ENCODE assay signal across 8 cellular contexts in genomic region chr1:25744140-25744581, GRCh38. TPM values are rescaled to one million over a fixed set of nuclear protein-coding genes. Genes with fewer than 3 reads are reported as not detected.
DNase-seq lines count a peak whose midpoint lies in the region; ATAC-seq and TF ChIP-seq lines count a peak whose summit lies in the region.

No MANE protein-coding gene starts in this region.

- ATAC-seq in lower lobe of right lung = peak; percentile 76 to 88

- no peaks in the 10 kb centered on the region for H3K36me3 ChIP-seq in lower lobe of right lung
- no peaks in the 10 kb centered on the region for H3K36me3 ChIP-seq in urinary bladder (ENCODE audit: insufficient read depth)

- WGBS in urinary bladder = 22% methylated on average over 8 of the region's 8 CpGs

- peak; percentile 40 for TF ChIP-seq CTCF in lower lobe of right lung (IDR thresholded peaks at IDR 0.05)

- intact Hi-C loops in lower lobe of right lung (cut with DNase I) = no loop called here

- DNase-seq in DMS153 (lab: John Stamatoyannopoulos, UW) (peak; percentile 88), NCI-H446 (lab: John Stamatoyannopoulos, UW) (peak; percentile 88 to 95), dedifferentiated amniotic fluid mesenchymal stem cell (ENCODE audit: extremely low spot score) (peak; percentile 45), lower lobe of right lung (peak; percentile 56), NCI-H1105 (lab: John Stamatoyannopoulos, UW) (no peak), UCSD-AML1 (lab: John Stamatoyannopoulos, UW; ENCODE audit: unreplicated experiment) (no peak), T-helper 9 cell (no peak)

- H3K4me3 ChIP-seq in lower lobe of right lung = no peak overlapping the region
- H3K4me3 ChIP-seq in urinary bladder (ENCODE audit: low read depth, low read length) = no peak overlapping the region

- H3K4me1 ChIP-seq in lower lobe of right lung (peaks cover 27% of the 10 kb centered on the region), urinary bladder (ENCODE audit: insufficient read depth) (no peaks in the 10 kb centered on the region)

- H3K27ac ChIP-seq in lower lobe of right lung = peak overlapping the region; percentile 75
- H3K27ac ChIP-seq in urinary bladder (ENCODE audit: low read depth) = peak overlapping the region; percentile 83

- H3K27me3 ChIP-seq in lower lobe of right lung (ENCODE audit: low read depth) = no peaks in the 10 kb centered on the region

- no peaks in the 10 kb centered on the region for H3K9me3 ChIP-seq in lower lobe of right lung

RNA-seq across cellular contexts. Expression of gene SELENON, which starts 55.8 kb away (rescaled TPM):
- total RNA-seq in lower lobe of right lung = 83.4 TPM
- 24.6 TPM for total RNA-seq in urinary bladder
- polyA plus RNA-seq in urinary bladder = 64.0 TPM

Comparison
In these comparisons a context has a peak if more than half of its experiments do, and no peak if none do; other contexts are left out.
1. DNase-seq: peak in DMS153 (single experiment), NCI-H446 (2 of 2), dedifferentiated amniotic fluid mesenchymal stem cell (single experiment) and lower lobe of right lung (single experiment); none in NCI-H1105 (single experiment), UCSD-AML1 (single experiment) and T-helper 9 cell (single experiment).